In the genomic region with DNA sequence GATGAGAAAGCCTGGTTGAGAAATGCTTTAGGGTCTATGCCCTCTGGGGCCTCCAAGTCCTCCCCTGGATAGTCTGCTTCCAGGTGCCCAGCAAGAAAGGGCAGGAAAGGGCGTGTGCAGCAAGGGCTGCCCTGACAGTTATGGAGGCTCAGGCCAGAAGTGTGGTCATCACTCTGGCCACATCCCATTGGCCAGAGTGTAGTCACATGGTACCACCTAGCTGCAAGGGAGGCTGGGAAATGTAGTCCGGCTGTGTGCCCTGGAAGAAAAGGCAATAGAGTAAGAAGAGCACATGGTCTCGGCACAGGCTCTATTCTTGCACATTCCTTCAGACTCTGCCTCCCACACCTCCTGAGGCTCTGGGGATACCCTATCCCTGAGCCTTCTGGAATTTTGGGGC, we compare ENCODE assay signal across 8 cellular contexts. TPM values are rescaled to one million over a fixed set of nuclear protein-coding genes. Genes with fewer than 3 reads are reported as not detected.
DNase-seq lines count a peak whose midpoint lies in the region; ATAC-seq lines count a peak whose summit lies in the region.

No MANE protein-coding gene starts in this region.

- H2AK5ac ChIP-seq in mesendoderm (ENCODE audit: low read length), result no peak overlapping the region

- no peak overlapping the region for H3K4me2 ChIP-seq in mesendoderm (ENCODE audit: low read length)

- no peak overlapping the region for H3K4ac ChIP-seq in mesendoderm (ENCODE audit: low read depth, low read length)

- DNase-seq in NOMO-1 treated with DMSO at 0.1 percent for 48 hours (lab: John Stamatoyannopoulos, UW; ENCODE audit: unreplicated experiment) (peak; percentile 4), NOMO-1 treated with dmso at 0.1 percent for 144 hours (lab: John Stamatoyannopoulos, UW; ENCODE audit: unreplicated experiment) (no peak), mesendoderm (peak; percentile 86), NCI-H2107 treated with DMSO at 0.1 percent for 48 hours (lab: John Stamatoyannopoulos, UW; ENCODE audit: unreplicated experiment) (no peak)
- DNase-seq in activated CD4-positive, alpha-beta T cell treated with anti-CD3 and anti-CD28 coated beads, Interleukin-2, amount 10 ng/mL, durations not matched to agents 7 days and 5 days, result peak; percentile 42
- DNase-seq in central memory CD4-positive, alpha-beta T cell, result no peak

- no peaks in the 10 kb centered on the region for H3K79me1 ChIP-seq in mesendoderm (ENCODE audit: low read length)

- H3K4me1 Mint-ChIP-seq in activated CD4-positive, alpha-beta T cell treated with anti-CD3 and anti-CD28 coated beads, Interleukin-2, amount 10 ng/mL, durations not matched to agents 7 days and 5 days, result peaks cover 24% of the 10 kb centered on the region

- ATAC-seq in HG03354 (IDR thresholded peaks at IDR 0.05; ENCODE audit: poor library complexity, severe bottlenecking, unreplicated experiment), result peak; percentile 29
- ATAC-seq in GM21786 (IDR thresholded peaks at IDR 0.05; ENCODE audit: unreplicated experiment), result no peak

- peaks cover 2% of the 10 kb centered on the region for H3K4me1 ChIP-seq in mesendoderm (ENCODE audit: control insufficient read depth, low read depth, low read length)

- no peak overlapping the region for H3K4me3 Mint-ChIP-seq in activated CD4-positive, alpha-beta T cell treated with anti-CD3 and anti-CD28 coated beads, Interleukin-2, amount 10 ng/mL, durations not matched to agents 7 days and 5 days

- no peak overlapping the region for H3K4me3 ChIP-seq in mesendoderm (ENCODE audit: low read length)

- no peaks in the 10 kb centered on the region for H3K36me3 ChIP-seq in mesendoderm (ENCODE audit: control insufficient read depth, insufficient read depth, low read length)

- H3K23ac ChIP-seq in mesendoderm (ENCODE audit: low read length), result no peak overlapping the region

- no peaks in the 10 kb centered on the region for H3K9me3 Mint-ChIP-seq in activated CD4-positive, alpha-beta T cell treated with anti-CD3 and anti-CD28 coated beads, Interleukin-2, amount 10 ng/mL, durations not matched to agents 7 days and 5 days

- CTCF ChIA-PET in activated CD4-positive, alpha-beta T cell treated with anti-CD3 and anti-CD28 coated beads, Interleukin-2, amount 10 ng/mL, durations not matched to agents 7 days and 5 days (lab: Charles Lee), result interaction anchor here (0.8 to 1.7 kb wide), 3 partner anchors 14 to 23 kb away, joined by 3 to 5 read pairs (median 3); no protein-coding TSS in a partner anchor

- H3K27ac Mint-ChIP-seq in activated CD4-positive, alpha-beta T cell treated with anti-CD3 and anti-CD28 coated beads, Interleukin-2, amount 10 ng/mL, durations not matched to agents 7 days and 5 days, result no peak overlapping the region

- no peak overlapping the region for H3K27ac ChIP-seq in mesendoderm (ENCODE audit: low read depth, low read length)

- POLR2A ChIA-PET in activated CD4-positive, alpha-beta T cell treated with anti-CD3 and anti-CD28 coated beads, Interleukin-2, amount 10 ng/mL, durations not matched to agents 7 days and 5 days (lab: Charles Lee), result no interaction called here

- H4K5ac ChIP-seq in mesendoderm (ENCODE audit: low read length), result no peak overlapping the region

- H2BK15ac ChIP-seq in mesendoderm (replicated peaks; ENCODE audit: low read depth), result no peak overlapping the region

- H3K79me2 ChIP-seq in mesendoderm (ENCODE audit: control insufficient read depth, insufficient read depth, low read length), result no peaks in the 10 kb centered on the region

- H3K36me3 Mint-ChIP-seq in activated CD4-positive, alpha-beta T cell treated with anti-CD3 and anti-CD28 coated beads, Interleukin-2, amount 10 ng/mL, durations not matched to agents 7 days and 5 days (ENCODE audit: low read depth), result peaks cover 5% of the 10 kb centered on the region

- no peak overlapping the region for H3K56ac ChIP-seq in mesendoderm (ENCODE audit: low read length)

- H2BK5ac ChIP-seq in mesendoderm (ENCODE audit: low read length), result no peak overlapping the region

- no peaks in the 10 kb centered on the region for H3K27me3 ChIP-seq in mesendoderm (ENCODE audit: insufficient read depth, low read length, poor library complexity)

- no peak overlapping the region for H3K9ac ChIP-seq in mesendoderm (ENCODE audit: low read length)

- H3K18ac ChIP-seq in mesendoderm (ENCODE audit: low read length), result no peak overlapping the region

- no peaks in the 10 kb centered on the region for H3K27me3 Mint-ChIP-seq in activated CD4-positive, alpha-beta T cell treated with anti-CD3 and anti-CD28 coated beads, Interleukin-2, amount 10 ng/mL, durations not matched to agents 7 days and 5 days

- no CpG with 5 or more reads among the region's 3 CpGs for WGBS in mesendoderm (ENCODE audit: extremely low coverage, insufficient coverage, low lambda C conversion rate)

- no peak overlapping the region for H2BK120ac ChIP-seq in mesendoderm (ENCODE audit: low read depth, low read length)

- no peak overlapping the region for H4K8ac ChIP-seq in mesendoderm (ENCODE audit: low read depth, low read length)

RNA-seq across cellular contexts. Expression of gene ODC1, which starts 35.7 kb away (rescaled TPM):
- total RNA-seq in activated CD4-positive, alpha-beta T cell treated with anti-CD3 and anti-CD28 coated beads, Interleukin-2, amount 10 ng/mL, durations not matched to agents 7 days and 5 days, result 10 to 100 TPM; 47.1 to 50.3 TPM
- 131 TPM for polyA plus RNA-seq in mesendoderm (2013, experiment 1 of 2)
- 130 TPM for polyA plus RNA-seq in mesendoderm (2013, experiment 2 of 2)

Comparison
In these comparisons a context has a peak if more than half of its experiments do, and no peak if none do; other contexts are left out.
1. DNase-seq: peak in NOMO-1 treated with DMSO at 0.1 percent for 48 hours (single experiment), activated CD4-positive, alpha-beta T cell treated with anti-CD3 and anti-CD28 coated beads, Interleukin-2, amount 10 ng/mL, durations not matched to agents 7 days and 5 days (single experiment) and mesendoderm (single experiment); none in NOMO-1 treated with dmso at 0.1 percent for 144 hours (single experiment), central memory CD4-positive, alpha-beta T cell (single experiment) and NCI-H2107 treated with DMSO at 0.1 percent for 48 hours (single experiment).